In the genomic region with DNA sequence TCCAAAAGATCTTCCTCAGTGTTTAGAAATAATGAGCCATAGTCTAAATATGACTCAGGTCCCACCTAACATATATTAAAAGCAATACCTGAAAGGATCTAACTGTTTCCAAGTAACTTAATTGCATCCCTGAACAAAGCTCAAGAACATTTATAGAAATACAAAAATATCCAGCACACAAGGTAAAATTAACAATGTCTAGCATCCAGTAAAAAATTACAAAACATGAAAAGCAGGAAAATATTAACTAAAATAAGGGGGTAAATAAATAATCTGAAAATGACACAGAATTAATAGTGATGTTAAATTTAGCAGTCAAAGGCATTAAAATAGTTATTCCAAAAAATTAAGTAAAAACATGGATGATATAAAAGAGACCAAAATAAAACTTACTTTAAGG, we compare ENCODE assay signal across 8 cellular contexts.
"Had no signal": no experiment of that assay in that cellular context is flagged by ENCODE, and none has a peak within 500 bp of the region (broad histone marks: within the 10 kb centered on the region; RNA-seq: fewer than 3 reads in every experiment).

No MANE protein-coding gene starts in this region.

- H3K27ac ChIP-seq: GM23248 had no signal

- FAIRE-seq: HTR-8/SVneo, K562 had no signal

- H3K9me3 ChIP-seq: HAP-1 had no signal

- H3K4me3 ChIP-seq: GM23248, HAP-1, K562 had no signal

- H3K36me3 ChIP-seq: HAP-1 had no signal

- DNase-seq: GM23248, GOT3, H7, IMR-90, KG1 had no signal

- H3K4me1 ChIP-seq: HAP-1 had no signal
